Comparison of ENCODE assay signal across 16 cellular contexts in genomic region chrX:18549643-18550042, GRCh38.
"Had no signal": no experiment of that assay in that cellular context is flagged by ENCODE, and none has a peak within 500 bp of the region (broad histone marks: within the 10 kb centered on the region; RNA-seq: fewer than 3 reads in every experiment).

No MANE protein-coding gene starts in this region.

- H3K4me3 ChIP-seq: gastroesophageal sphincter, left ventricle myocardium inferior, suprapubic skin, upper lobe of left lung had no signal

- H3K36me3 ChIP-seq: gastroesophageal sphincter, left ventricle myocardium inferior, suprapubic skin, upper lobe of left lung had no signal

- ATAC-seq: activated CD4-positive, CD25-positive, alpha-beta regulatory T cell treated with anti-CD3 and anti-CD28 coated beads, Interleukin-2, amount 50 U/mL, for 24 hours; activated CD8-positive, alpha-beta memory T cell treated with anti-CD3 and anti-CD28 coated beads, Interleukin-2, amount 10 ng/mL, durations not matched to agents 7 days and 5 days; gastroesophageal sphincter; stimulated activated naive CD8-positive, alpha-beta T cell treated with anti-CD3 and anti-CD28 coated beads, Interleukin-15, Interleukin-2, amounts not matched to agents 100 U/mL and 50 U/mL, for 24 hours had no signal

- H3K36me3 Mint-ChIP-seq: activated CD8-positive, alpha-beta memory T cell treated with anti-CD3 and anti-CD28 coated beads, Interleukin-2, amount 10 ng/mL, durations not matched to agents 7 days and 5 days; activated naive CD4-positive, alpha-beta T cell treated with anti-CD3 and anti-CD28 coated beads, Interleukin-2, amount 50 U/mL, for 24 hours had no signal

- H3K27me3 Mint-ChIP-seq: activated CD8-positive, alpha-beta memory T cell treated with anti-CD3 and anti-CD28 coated beads, Interleukin-2, amount 10 ng/mL, durations not matched to agents 7 days and 5 days; activated naive CD4-positive, alpha-beta T cell treated with anti-CD3 and anti-CD28 coated beads, Interleukin-2, amount 50 U/mL, for 24 hours had no signal

- H3K9me3 ChIP-seq: gastroesophageal sphincter, left ventricle myocardium inferior, suprapubic skin, upper lobe of left lung had no signal

- H3K9me3 Mint-ChIP-seq: activated naive CD4-positive, alpha-beta T cell treated with anti-CD3 and anti-CD28 coated beads, Interleukin-2, amount 50 U/mL, for 24 hours; activated T-cell treated with anti-CD3 and anti-CD28 coated beads, Interleukin-2, amount 50 U/mL, for 24 hours had no signal

- DNase-seq: activated CD4-positive, alpha-beta T cell treated with anti-CD3 and anti-CD28 coated beads, Interleukin-2, amount 50 U/mL, for 48 hours; activated CD8-positive, alpha-beta memory T cell treated with anti-CD3 and anti-CD28 coated beads, Interleukin-2, amount 10 ng/mL, durations not matched to agents 7 days and 5 days; activated effector memory CD4-positive, alpha-beta T cell treated with Interleukin-2 at 50 U/mL for 16 hours; activated T-cell treated with anti-CD3 and anti-CD28 coated beads, Interleukin-2, amount 50 U/mL, for 24 hours; left ventricle myocardium inferior; mesenchymal stem cell; stimulated activated CD4-positive, alpha-beta T cell treated with anti-CD3 and anti-CD28 coated beads, Interleukin-4, amount 100 ng/mL, for 1 hour; stimulated activated CD8-positive, alpha-beta memory T cell treated with anti-CD3 and anti-CD28 coated beads, Interleukin-4, amount 100 ng/mL, for 48 hours; stimulated activated naive CD8-positive, alpha-beta T cell treated with anti-CD3 and anti-CD28 coated beads, Interleukin-15, Interleukin-2, amounts not matched to agents 100 U/mL and 50 U/mL, for 24 hours; T-helper 2 cell; upper lobe of left lung had no signal

- H3K4me1 ChIP-seq: gastroesophageal sphincter, left ventricle myocardium inferior, suprapubic skin, upper lobe of left lung had no signal

- H3K27me3 ChIP-seq: gastroesophageal sphincter, suprapubic skin, upper lobe of left lung had no signal

- H3K27ac ChIP-seq: gastroesophageal sphincter, left ventricle myocardium inferior, suprapubic skin, upper lobe of left lung had no signal

- H3K4me3 Mint-ChIP-seq: activated CD8-positive, alpha-beta memory T cell treated with anti-CD3 and anti-CD28 coated beads, Interleukin-2, amount 10 ng/mL, durations not matched to agents 7 days and 5 days; activated naive CD4-positive, alpha-beta T cell treated with anti-CD3 and anti-CD28 coated beads, Interleukin-2, amount 50 U/mL, for 24 hours; activated T-cell treated with anti-CD3 and anti-CD28 coated beads, Interleukin-2, amount 50 U/mL, for 24 hours; nephron had no signal

- H3K4me1 Mint-ChIP-seq: activated CD8-positive, alpha-beta memory T cell treated with anti-CD3 and anti-CD28 coated beads, Interleukin-2, amount 10 ng/mL, durations not matched to agents 7 days and 5 days; activated naive CD4-positive, alpha-beta T cell treated with anti-CD3 and anti-CD28 coated beads, Interleukin-2, amount 50 U/mL, for 24 hours; nephron had no signal

- H3K27ac Mint-ChIP-seq: activated CD8-positive, alpha-beta memory T cell treated with anti-CD3 and anti-CD28 coated beads, Interleukin-2, amount 10 ng/mL, durations not matched to agents 7 days and 5 days; activated naive CD4-positive, alpha-beta T cell treated with anti-CD3 and anti-CD28 coated beads, Interleukin-2, amount 50 U/mL, for 24 hours; activated T-cell treated with anti-CD3 and anti-CD28 coated beads, Interleukin-2, amount 50 U/mL, for 24 hours had no signal
